ENCODE assay signal across 8 cellular contexts in the genomic region with DNA sequence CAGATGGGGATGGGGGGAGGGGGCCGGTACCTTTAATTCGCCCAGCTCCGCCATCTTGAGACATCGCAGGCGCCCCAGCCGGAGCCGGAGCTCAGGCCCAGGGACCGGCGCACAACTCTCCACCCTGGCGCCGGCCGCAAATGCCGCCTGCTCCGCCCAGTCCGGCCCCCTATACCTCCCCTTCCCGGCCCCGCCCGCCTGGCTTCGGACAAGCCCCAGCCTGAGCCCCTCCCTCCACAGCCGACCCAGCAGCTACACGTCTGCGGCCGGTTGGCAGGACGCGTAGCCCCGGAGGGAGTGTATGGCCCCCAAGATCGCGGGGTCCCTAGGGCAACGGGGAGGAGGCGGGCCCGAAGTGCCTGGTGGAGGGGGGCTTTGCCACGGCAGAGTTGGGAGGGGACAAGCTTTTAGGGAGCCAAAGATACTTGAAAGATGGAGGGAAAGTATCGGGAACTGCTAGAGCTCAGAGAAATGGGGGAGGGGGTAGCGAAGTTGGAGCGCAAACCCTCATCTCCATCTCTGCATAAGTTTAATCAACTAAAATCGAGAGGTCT. TPM values are rescaled to one million over a fixed set of nuclear protein-coding genes. Genes with fewer than 3 reads are reported as not detected.
DNase-seq lines count a peak whose midpoint lies in the region; ATAC-seq and TF ChIP-seq lines count a peak whose summit lies in the region.

Gene PIAS3, minus strand, starts transcription at position 145 of the 554 bp plus-strand sequence. Its CDS starts 91 bp downstream, at position 54.

- peaks cover 3% of the 10 kb centered on the region; the same call in 1 of the 2 replicates for H3K36me3 ChIP-seq in Caco-2 (ENCODE audit: control insufficient read depth, insufficient read depth, low read length)
- peaks cover 29% of the 10 kb centered on the region for H3K36me3 ChIP-seq in endodermal cell (ENCODE audit: control insufficient read depth, insufficient read depth, low read length)

- DNase-seq in Caco-2 (peak; percentile 96 to 97), HUDEP-2 (lab: John Stamatoyannopoulos, UW; ENCODE audit: unreplicated experiment in 76 of 76) (peak in 73 of 76 experiments; percentile 44 to 93 (median 82)), NOMO-1 treated with dmso at 0.1 percent for 144 hours (lab: John Stamatoyannopoulos, UW; ENCODE audit: unreplicated experiment) (peak; percentile 91), endodermal cell (peak; percentile 98), mesothelial cell of epicardium (ENCODE audit: low spot score in 2 of 2, unreplicated experiment in 2 of 2) (peak; percentile 83 to 90)
- peak; percentile 72 for DNase-seq in activated CD8-positive, alpha-beta memory T cell treated with anti-CD3 and anti-CD28 coated beads, Interleukin-2, amount 50 U/mL, for 24 hours (ENCODE audit: extremely low read depth)
- DNase-seq in stimulated activated CD8-positive, alpha-beta memory T cell treated with anti-CD3 and anti-CD28 coated beads, Interleukin-15, amount 100 ng/mL, for 4 hours (ENCODE audit: low read depth in 2 of 2): peak; percentile 65 to 71

- 0 to 3% methylated on average over 7 to 36 of the region's 36 CpGs for WGBS in endodermal cell (ENCODE audit: insufficient coverage in 1 of 2, insufficient read length in 1 of 2), 2 experiments

- H3K9ac ChIP-seq in endodermal cell (ENCODE audit: extremely low read depth, low read length, poor library complexity, severe bottlenecking): peak within 1 kb of the TSS; percentile 52

- peak within 1 kb of the TSS; percentile 85 for H3K4me3 ChIP-seq in Caco-2 (ENCODE audit: low read depth, low read length)
- peak within 1 kb of the TSS; percentile 94 for H3K4me3 ChIP-seq in endodermal cell (ENCODE audit: low read length)

- peak within 1 kb of the TSS; percentile 76 for H3K27ac ChIP-seq in endodermal cell (ENCODE audit: low read depth, low read length)

- H3K4me1 Mint-ChIP-seq in Caco-2 (ENCODE audit: low read depth, unreplicated experiment): peaks cover 7% of the 10 kb centered on the region
- H3K4me1 Mint-ChIP-seq in endodermal cell: peaks cover 6% of the 10 kb centered on the region
- peaks cover 9% of the 10 kb centered on the region for H3K4me1 Mint-ChIP-seq in mesothelial cell of epicardium

- BruUV-seq in Caco-2 (replicated peaks; lab: Mats Ljungman, UMichigan): no TSS peak

- intact Hi-C loops in Caco-2 (cut with micrococcal nuclease; ENCODE audit: unreplicated experiment): loop anchor here (1.0 to 2.0 kb wide), 2 partner anchors 14 to 26 kb away; partner anchors contain the start of genes ANKRD35 and NUDT17

- POLR2A ChIA-PET in Caco-2 (lab: Charles Lee): interaction anchor here (0.6 to 2.1 kb wide), 13 partner anchors 9 to 180 kb away, joined by 3 to 30 read pairs (median 6); partner anchors contain the start of genes ANKRD34A, LIX1L, NUDT17 and PDZK1

- peaks cover 18% of the 10 kb centered on the region for H3K36me3 Mint-ChIP-seq in Caco-2 (ENCODE audit: insufficient read depth, unreplicated experiment)
- peaks cover 27% of the 10 kb centered on the region for H3K36me3 Mint-ChIP-seq in endodermal cell (ENCODE audit: low read depth)
- H3K36me3 Mint-ChIP-seq in mesothelial cell of epicardium: peaks cover 23% of the 10 kb centered on the region

- H3K4me1 ChIP-seq in Caco-2 (peaks cover 3% of the 10 kb centered on the region; the same call in 1 of the 2 replicates), endodermal cell (ENCODE audit: control insufficient read depth, insufficient read depth, low read length) (peaks cover 5% of the 10 kb centered on the region)

- H3K27ac Mint-ChIP-seq in Caco-2 (ENCODE audit: unreplicated experiment): peak within 1 kb of the TSS; percentile 78
- peak within 1 kb of the TSS; percentile 92 for H3K27ac Mint-ChIP-seq in endodermal cell
- H3K27ac Mint-ChIP-seq in mesothelial cell of epicardium: peak within 1 kb of the TSS; percentile 97

- H3K27me3 ChIP-seq in Caco-2 (replicated peaks; ENCODE audit: control insufficient read depth, insufficient read depth, low read length) (no peaks in the 10 kb centered on the region), endodermal cell (ENCODE audit: control insufficient read depth, insufficient read depth, low read length, poor library complexity, severe bottlenecking) (no peaks in the 10 kb centered on the region)

- H3K9me3 Mint-ChIP-seq in Caco-2 (ENCODE audit: unreplicated experiment) (no peaks in the 10 kb centered on the region), endodermal cell (no peaks in the 10 kb centered on the region), mesothelial cell of epicardium (no peaks in the 10 kb centered on the region)

- H3K9me3 ChIP-seq in Caco-2: no peaks in the 10 kb centered on the region
- no peaks in the 10 kb centered on the region for H3K9me3 ChIP-seq in endodermal cell (ENCODE audit: control insufficient read depth, low read length)

- peak within 1 kb of the TSS; percentile 92 for H3K4me3 Mint-ChIP-seq in Caco-2 (ENCODE audit: unreplicated experiment)
- peak within 1 kb of the TSS; percentile 94 for H3K4me3 Mint-ChIP-seq in endodermal cell
- H3K4me3 Mint-ChIP-seq in mesothelial cell of epicardium: peak within 1 kb of the TSS; percentile 96

- CTCF ChIA-PET in Caco-2 (lab: Charles Lee): interaction anchor here (0.6 to 4.3 kb wide), 11 partner anchors 12 to 173 kb away, joined by 3 to 136 read pairs (median 4); partner anchors contain the start of genes ANKRD35, NUDT17, PEX11B and RBM8A

- TF ChIP-seq CTCF in Caco-2 (IDR thresholded peaks at IDR 0.05; ENCODE audit: insufficient read depth in 1 of 2, low read depth in 1 of 2, low read length in 1 of 2, severe bottlenecking in 1 of 2, unreplicated experiment in 1 of 2) (no peak), endodermal cell (conservative IDR thresholded peaks at IDR 0.05) (no peak), mesothelial cell of epicardium (IDR thresholded peaks at IDR 0.05; ENCODE audit: unreplicated experiment) (no peak)

- peak; percentile 83 for ATAC-seq in GM21381 (IDR thresholded peaks at IDR 0.05; ENCODE audit: unreplicated experiment)

- H3K27me3 Mint-ChIP-seq in Caco-2 (ENCODE audit: insufficient read depth, unreplicated experiment) (no peaks in the 10 kb centered on the region), endodermal cell (ENCODE audit: insufficient read depth) (peaks cover 8% of the 10 kb centered on the region), mesothelial cell of epicardium (ENCODE audit: low read depth) (peaks cover 10% of the 10 kb centered on the region)

RNA-seq across cellular contexts. Expression of gene PIAS3, which starts in this region (rescaled TPM):
- 20.3 and 22.0 TPM in 2 replicates for total RNA-seq in Caco-2 (2022)
- 10 to 100 TPM; 44.8 to 53.4 TPM for total RNA-seq in endodermal cell
- 45.1 TPM for polyA plus RNA-seq in endodermal cell (2013, experiment 1 of 2)
- 41.6 TPM for polyA plus RNA-seq in endodermal cell (2013, experiment 2 of 2)
- total RNA-seq in mesothelial cell of epicardium: 57.6 to 62.6 TPM (median 62.0 TPM) in 3 replicates

Comparison
In these comparisons a context has a peak if more than half of its experiments do, and no peak if none do; other contexts are left out.
1. Peak in every context shown above with its lines: DNase-seq, ATAC-seq, H3K4me3 ChIP-seq and H3K27ac ChIP-seq.